Comparison of ENCODE assay signal across 18 cellular contexts in the genomic region with DNA sequence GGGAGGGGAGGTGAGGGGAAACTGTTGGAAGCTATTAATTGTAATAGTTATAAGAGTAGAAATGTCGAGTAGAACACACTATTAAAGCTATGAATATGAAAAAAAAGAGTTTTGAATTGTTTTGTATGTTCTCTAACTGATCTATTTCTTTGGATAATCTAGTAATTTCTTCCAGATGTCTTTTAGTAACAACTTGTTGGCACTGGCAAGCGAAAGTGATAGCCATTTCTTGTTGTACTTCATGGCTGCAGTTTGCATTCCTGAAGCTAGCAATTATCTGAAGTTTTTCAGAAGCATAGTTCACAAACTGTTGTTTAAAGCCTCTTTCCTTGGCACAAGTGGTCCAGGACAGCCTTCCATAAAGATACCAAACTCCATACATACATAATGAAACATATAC. TPM values are rescaled to one million over a fixed set of nuclear protein-coding genes. Genes with fewer than 3 reads are reported as not detected.
"Had no signal": no experiment of that assay in that cellular context is flagged by ENCODE, and none has a peak within 500 bp of the region (broad histone marks: within the 10 kb centered on the region; RNA-seq: fewer than 3 reads in every experiment).

No MANE protein-coding gene starts in this region.

- H3K4me1 ChIP-seq: upper lobe of right lung had no signal

- H3K9me3 ChIP-seq: body of pancreas, gastroesophageal sphincter, testis, upper lobe of right lung had no signal

- ATAC-seq: body of pancreas, gastroesophageal sphincter, upper lobe of right lung had no signal

- H3K27ac ChIP-seq: body of pancreas, gastroesophageal sphincter, left ventricle myocardium inferior, upper lobe of right lung, VCaP had no signal

- DNase-seq: activated CD4-positive, alpha-beta memory T cell treated with anti-CD3 and anti-CD28 coated beads, Interleukin-2, amount 10 ng/mL, durations not matched to agents 7 days and 5 days; activated CD8-positive, alpha-beta memory T cell treated with anti-CD3 and anti-CD28 coated beads, Interleukin-2, amount 50 U/mL, for 48 hours; activated naive CD4-positive, alpha-beta T cell treated with anti-CD3 and anti-CD28 coated beads for 36 hours; body of pancreas; central memory CD4-positive, alpha-beta T cell; erythroblast; kidney; left ventricle myocardium inferior; nephron progenitor cell; stimulated activated CD4-positive, alpha-beta T cell treated with anti-CD3 and anti-CD28 coated beads, Interleukin-12 subunit alpha, Interleukin-12 subunit beta, amount 100 ng/mL, for 4 hours; stimulated activated CD4-positive, alpha-beta T cell treated with anti-CD3 and anti-CD28 coated beads, Interleukin-2, amount 100 ng/mL, for 48 hours; stimulated activated naive CD4-positive, alpha-beta T cell treated with Interleukin-2 at 50 U/mL for 16 hours; T-helper 1 cell; testis; upper lobe of right lung had no signal

- H3K36me3 ChIP-seq: gastroesophageal sphincter, left ventricle myocardium inferior, upper lobe of right lung had no signal

- H3K27me3 ChIP-seq: body of pancreas, gastroesophageal sphincter, testis, upper lobe of right lung had no signal

- H3K4me3 ChIP-seq: body of pancreas, gastroesophageal sphincter, left ventricle myocardium inferior, testis, upper lobe of right lung had no signal

RNA-seq across cellular contexts. Expression of a gene that starts 49.4 kb away (rescaled TPM):
- total RNA-seq: activated CD4-positive, alpha-beta memory T cell treated with anti-CD3 and anti-CD28 coated beads, Interleukin-2, amount 10 ng/mL, durations not matched to agents 7 days and 5 days; activated naive CD4-positive, alpha-beta T cell treated with anti-CD3 and anti-CD28 coated beads for 36 hours; body of pancreas; gastroesophageal sphincter; kidney; left ventricle myocardium inferior; omental fat pad; upper lobe of right lung had no signal
